8 cellular contexts compared by ENCODE assay signal in the genomic region with DNA sequence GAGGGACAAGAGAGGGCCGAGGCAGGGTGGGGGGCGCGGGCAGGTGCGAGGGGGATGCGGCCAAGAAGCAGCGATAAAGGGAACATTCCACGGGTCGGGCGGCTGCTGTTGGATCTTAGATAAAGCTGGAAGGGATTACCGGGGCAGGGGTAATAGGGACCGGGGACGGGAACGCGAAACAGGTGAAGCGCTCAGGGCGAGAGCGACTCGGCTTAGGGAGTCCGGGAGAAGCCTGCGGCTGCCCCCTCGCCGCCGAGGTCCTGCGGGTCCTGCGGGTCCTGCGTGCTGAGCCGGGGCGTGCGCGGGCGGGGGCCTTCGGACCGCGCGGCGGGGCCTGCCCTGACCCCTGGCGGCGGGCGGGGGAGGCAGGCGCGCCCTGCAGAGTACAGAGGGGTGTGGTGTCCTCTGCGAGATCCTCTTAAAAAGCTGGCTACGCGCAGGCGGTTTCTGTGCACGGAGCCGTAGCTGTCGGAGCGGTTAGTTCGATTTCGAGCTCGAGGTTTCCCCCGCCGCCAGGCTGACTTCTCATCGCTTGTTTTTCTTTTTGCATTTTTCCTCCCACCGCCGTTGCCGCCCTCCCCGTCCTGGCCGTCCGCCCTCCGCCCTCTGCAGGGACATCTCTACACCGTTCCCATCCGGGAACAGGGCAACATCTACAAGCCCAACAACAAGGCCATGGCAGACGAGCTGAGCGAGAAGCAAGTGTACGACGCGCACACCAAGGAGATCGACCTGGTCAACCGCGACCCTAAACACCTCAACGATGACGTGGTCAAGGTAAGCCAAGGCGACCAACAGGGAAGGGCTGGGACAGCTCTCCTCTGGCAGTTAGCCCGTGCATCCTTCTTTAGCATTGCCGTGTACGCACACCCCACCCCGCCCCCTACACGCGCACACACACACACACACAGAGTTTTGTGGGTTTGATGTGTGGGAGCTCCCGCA. TPM values are rescaled to one million over a fixed set of nuclear protein-coding genes. Genes with fewer than 3 reads are reported as not detected.
DNase-seq lines count a peak whose midpoint lies in the region; ATAC-seq and TF ChIP-seq lines count a peak whose summit lies in the region.

No MANE protein-coding gene starts in this region.

- CTCF ChIA-PET in activated CD8-positive, alpha-beta T cell treated with anti-CD3 and anti-CD28 coated beads for 36 hours (lab: Charles Lee) = interaction anchor here (0.6 to 3.1 kb wide), 34 partner anchors 9 to 1324 kb away, joined by 3 to 20 read pairs (median 4); no protein-coding TSS in a partner anchor

- H3K36me3 ChIP-seq in endodermal cell (ENCODE audit: control insufficient read depth, insufficient read depth, low read length) (no peaks in the 10 kb centered on the region), mesenchymal stem cell (ENCODE audit: control insufficient read depth in 1 of 2, insufficient read depth in 2 of 2, low read depth in 1 of 2, low read length in 2 of 2) (peaks cover 0 to 44% of the 10 kb centered on the region in 2 experiments)

- 0 to 1% methylated on average over 16 to 76 of the region's 82 CpGs for WGBS in endodermal cell (ENCODE audit: insufficient coverage in 1 of 2, insufficient read length in 1 of 2), 2 experiments
- under 1% methylated on average over 78 of the region's 82 CpGs for WGBS in mesenchymal stem cell

- H4K8ac ChIP-seq in mesenchymal stem cell (ENCODE audit: low read length) = peak overlapping the region; percentile 90

- peak overlapping the region; percentile 90 to 96 for H3K4ac ChIP-seq in mesenchymal stem cell (ENCODE audit: low read depth in 1 of 2, low read length in 2 of 2)

- no peaks in the 10 kb centered on the region for H3K36me3 Mint-ChIP-seq in activated CD8-positive, alpha-beta T cell treated with anti-CD3 and anti-CD28 coated beads for 36 hours (ENCODE audit: low read depth)
- no peaks in the 10 kb centered on the region for H3K36me3 Mint-ChIP-seq in endodermal cell (ENCODE audit: low read depth)

- H2BK12ac ChIP-seq in mesenchymal stem cell (ENCODE audit: low read length in 2 of 2) = peak overlapping the region; percentile 94 to 99

- peak overlapping the region; percentile 83 for H3K4me2 ChIP-seq in mesenchymal stem cell (ENCODE audit: low read length, poor library complexity, severe bottlenecking)

- H3K4me1 ChIP-seq in endodermal cell (ENCODE audit: control insufficient read depth, insufficient read depth, low read length) (peaks cover 4% of the 10 kb centered on the region), mesenchymal stem cell (ENCODE audit: control insufficient read depth, insufficient read depth, low read depth, low read length) (peaks cover 8% of the 10 kb centered on the region)

- TF ChIP-seq CTCF in activated CD8-positive, alpha-beta T cell treated with anti-CD3 and anti-CD28 coated beads for 36 hours (IDR thresholded peaks at IDR 0.05) = peak; percentile 87
- peak; percentile 98 for TF ChIP-seq CTCF in endodermal cell (conservative IDR thresholded peaks at IDR 0.05)

- H2AFZ ChIP-seq in mesenchymal stem cell (ENCODE audit: low read depth, low read length) = peak overlapping the region; percentile 57

- peak overlapping the region in 1 of 2 experiments; percentile 98 for H3K23ac ChIP-seq in mesenchymal stem cell (ENCODE audit: low read length in 2 of 2)

- H3K4me3 ChIP-seq in endodermal cell (ENCODE audit: low read length) (peak overlapping the region; percentile 90), mesenchymal stem cell (ENCODE audit: insufficient read depth in 1 of 2, low read depth in 1 of 2, low read length in 2 of 2) (peak overlapping the region; percentile 81 to 98)

- H3K27ac ChIP-seq in endodermal cell (ENCODE audit: low read depth, low read length) (no peak overlapping the region), mesenchymal stem cell (ENCODE audit: low read length, poor library complexity, severe bottlenecking) (peak overlapping the region; percentile 96)

- peak overlapping the region; percentile 19 to 99 for H3K14ac ChIP-seq in mesenchymal stem cell (ENCODE audit: low read length in 2 of 2)

- peak overlapping the region; percentile 49 for H3K27ac Mint-ChIP-seq in activated CD8-positive, alpha-beta T cell treated with anti-CD3 and anti-CD28 coated beads for 36 hours
- H3K27ac Mint-ChIP-seq in endodermal cell = peak overlapping the region; percentile 64

- no peaks in the 10 kb centered on the region for H3K9me3 ChIP-seq in endodermal cell (ENCODE audit: control insufficient read depth, low read length)
- H3K9me3 ChIP-seq in mesenchymal stem cell (ENCODE audit: control insufficient read depth, low read length) = no peaks in the 10 kb centered on the region

- H3K79me1 ChIP-seq in mesenchymal stem cell (replicated peaks; ENCODE audit: low read length, poor library complexity, severe bottlenecking) = no peaks in the 10 kb centered on the region

- peak overlapping the region; percentile 91 to 97 for H3K18ac ChIP-seq in mesenchymal stem cell (ENCODE audit: low read depth in 1 of 2, low read length in 2 of 2)

- in situ Hi-C loops in ACHN (cut with HindIII; ENCODE audit: low pct_ligation_motif_present, low pct_unique_long_range_greater_than_20kb, low sequenced_read_pairs) = loop anchor here (10.0 kb wide), 1 partner anchor 271 kb away; no protein-coding TSS in a partner anchor

- H3K9ac ChIP-seq in endodermal cell (ENCODE audit: extremely low read depth, low read length, poor library complexity, severe bottlenecking) (peak overlapping the region; percentile 34), mesenchymal stem cell (ENCODE audit: low read length) (peak overlapping the region; percentile 99)

- peak overlapping the region; percentile 75 for H3K4me3 Mint-ChIP-seq in activated CD8-positive, alpha-beta T cell treated with anti-CD3 and anti-CD28 coated beads for 36 hours
- peak overlapping the region; percentile 82 for H3K4me3 Mint-ChIP-seq in endodermal cell

- H3K27me3 ChIP-seq in endodermal cell (ENCODE audit: control insufficient read depth, insufficient read depth, low read length, poor library complexity, severe bottlenecking) (peaks cover 23% of the 10 kb centered on the region), mesenchymal stem cell (ENCODE audit: control insufficient read depth in 1 of 2, insufficient read depth in 1 of 2, low read length in 2 of 2) (no peaks in the 10 kb centered on the region)

- H3K4me1 Mint-ChIP-seq in activated CD8-positive, alpha-beta T cell treated with anti-CD3 and anti-CD28 coated beads for 36 hours (ENCODE audit: low read depth) = peaks cover 25% of the 10 kb centered on the region
- peaks cover 42% of the 10 kb centered on the region for H3K4me1 Mint-ChIP-seq in endodermal cell

- H3K27me3 Mint-ChIP-seq in activated CD8-positive, alpha-beta T cell treated with anti-CD3 and anti-CD28 coated beads for 36 hours = peaks cover 71% of the 10 kb centered on the region
- peaks cover 29% of the 10 kb centered on the region for H3K27me3 Mint-ChIP-seq in endodermal cell (ENCODE audit: insufficient read depth)

- H2BK120ac ChIP-seq in mesenchymal stem cell (ENCODE audit: low read depth, low read length) = peak overlapping the region; percentile 96

- peak overlapping the region; percentile 80 for H2BK5ac ChIP-seq in mesenchymal stem cell (ENCODE audit: low read depth, low read length, poor library complexity, severe bottlenecking)

- no peak for TF ChIP-seq POLR2A in GM18505 (IDR thresholded peaks at IDR 0.05; ENCODE audit: borderline replicate concordance, extremely low read depth, insufficient read depth, insufficient read length)

- peak overlapping the region; percentile 96 for H2BK15ac ChIP-seq in mesenchymal stem cell (ENCODE audit: low read depth, poor library complexity, severe bottlenecking)

- H4K91ac ChIP-seq in mesenchymal stem cell (ENCODE audit: low read length) = peak overlapping the region; percentile 96

- peak; percentile 95 for ATAC-seq in GM18505 (IDR thresholded peaks at IDR 0.05; ENCODE audit: unreplicated experiment)
- peak; percentile 93 for ATAC-seq in HG02943 (IDR thresholded peaks at IDR 0.05; ENCODE audit: low read depth, unreplicated experiment)
- ATAC-seq in activated CD8-positive, alpha-beta T cell treated with anti-CD3 and anti-CD28 coated beads for 36 hours = peak; percentile 93

- peak; percentile 93 for DNase-seq in ACHN
- peak; percentile 53 for DNase-seq in NCI-H345 treated with DMSO at 0.1 percent for 48 hours (lab: John Stamatoyannopoulos, UW; ENCODE audit: unreplicated experiment)
- peak; percentile 72 for DNase-seq in activated CD8-positive, alpha-beta T cell treated with anti-CD3 and anti-CD28 coated beads for 36 hours
- peak; percentile 92 for DNase-seq in endodermal cell
- peak; percentile 87 for DNase-seq in mesenchymal stem cell
- peak; percentile 46 for DNase-seq in stimulated activated CD8-positive, alpha-beta memory T cell treated with anti-CD3 and anti-CD28 coated beads, Interleukin-4, amount 100 ng/mL, for 24 hours (ENCODE audit: low read depth)

- POLR2A ChIA-PET in activated CD8-positive, alpha-beta T cell treated with anti-CD3 and anti-CD28 coated beads for 36 hours (lab: Charles Lee) = interaction anchor here (0.9 to 1.4 kb wide), 2 partner anchors 25 to 64 kb away, joined by 3 read pairs; no protein-coding TSS in a partner anchor

- peak overlapping the region; percentile 21 for H2AK5ac ChIP-seq in mesenchymal stem cell (ENCODE audit: low read length, severe bottlenecking)

- intact Hi-C loops in activated CD8-positive, alpha-beta T cell treated with anti-CD3 and anti-CD28 coated beads for 36 hours (cut with micrococcal nuclease) = loop anchor here (5.0 kb wide), 1 partner anchor 61 kb away; no protein-coding TSS in a partner anchor

- no peaks in the 10 kb centered on the region for H3K9me3 Mint-ChIP-seq in activated CD8-positive, alpha-beta T cell treated with anti-CD3 and anti-CD28 coated beads for 36 hours
- H3K9me3 Mint-ChIP-seq in endodermal cell = no peaks in the 10 kb centered on the region

RNA-seq across cellular contexts. Expression of a gene that starts 1.3 kb away (rescaled TPM):
- total RNA-seq in activated CD8-positive, alpha-beta T cell treated with anti-CD3 and anti-CD28 coated beads for 36 hours = under 1 TPM; 0.18 to 0.74 TPM
- 1 to 10 TPM; 4.9 to 8.8 TPM for total RNA-seq in endodermal cell
- 7.3 TPM for polyA plus RNA-seq in endodermal cell (2013, experiment 1 of 2)
- 9.3 TPM for polyA plus RNA-seq in endodermal cell (2013, experiment 2 of 2)
- polyA plus RNA-seq in mesenchymal stem cell (2013, experiment 1 of 2) = 281 TPM
- polyA plus RNA-seq in mesenchymal stem cell (2013, experiment 2 of 2) = 300 TPM

RNA-seq across cellular contexts. Expression of a gene that starts 26.6 kb away (rescaled TPM):
- total RNA-seq in activated CD8-positive, alpha-beta T cell treated with anti-CD3 and anti-CD28 coated beads for 36 hours = not detected
- 1 to 10 TPM; 5.2 to 7.4 TPM for total RNA-seq in endodermal cell
- polyA plus RNA-seq in endodermal cell (2013, experiment 1 of 2) = 3.4 TPM
- polyA plus RNA-seq in endodermal cell (2013, experiment 2 of 2) = 3.9 TPM
- 53.9 TPM for polyA plus RNA-seq in mesenchymal stem cell (2013, experiment 1 of 2)
- polyA plus RNA-seq in mesenchymal stem cell (2013, experiment 2 of 2) = 58.7 TPM

Comparison
In these comparisons a context has a peak if more than half of its experiments do, and no peak if none do; other contexts are left out.
1. RNA of a gene that starts 26.6 kb away (total RNA-seq): 5.2 to 7.4 TPM in endodermal cell; not detected in activated CD8-positive, alpha-beta T cell treated with anti-CD3 and anti-CD28 coated beads for 36 hours; every median in the first group is over 4 times any median in the second.
2. Peak in every context shown above with its lines, with median percentiles within 50 percentile points of each other: DNase-seq and ATAC-seq.